10 cellular contexts compared by ENCODE assay signal in genomic region chr13:76745246-76746200, GRCh38.
DNase-seq lines count a peak whose midpoint lies in the region; ATAC-seq lines count a peak whose summit lies in the region.
"Had no signal": no experiment of that assay in that cellular context is flagged by ENCODE, and none has a peak within 500 bp of the region (broad histone marks: within the 10 kb centered on the region; RNA-seq: fewer than 3 reads in every experiment).

No MANE protein-coding gene starts in this region.

- H3K4me1 ChIP-seq in HAP-1 (no peaks in the 10 kb centered on the region), aorta (ENCODE audit: control insufficient read depth in 1 of 2, insufficient read depth in 2 of 2, low read length in 2 of 2) (no peaks in the 10 kb centered on the region)

- WGBS in aorta, 2 donors, result 54 to 67% methylated on average over 3 of the region's 3 CpGs

- H3K27me3 ChIP-seq in HAP-1 (ENCODE audit: low read depth) (no peaks in the 10 kb centered on the region), aorta (ENCODE audit: control insufficient read depth in 1 of 2, insufficient read depth in 2 of 2, low read length in 1 of 2) (no peaks in the 10 kb centered on the region)

- ATAC-seq in GM19455 (IDR thresholded peaks at IDR 0.05; ENCODE audit: unreplicated experiment), result peak; percentile 83
- ATAC-seq in HG03135 (IDR thresholded peaks at IDR 0.05; ENCODE audit: unreplicated experiment), result peak; percentile 86
- no peak for ATAC-seq in aorta (ENCODE audit: low FRiP score)
- ATAC-seq: stimulated activated effector memory CD8-positive, alpha-beta T cell treated with anti-CD3 and anti-CD28 coated beads, Interleukin-12 subunit alpha, Interleukin-12 subunit beta, amount 100 ng/mL, for 72 hours had no signal

- no peak overlapping the region for H3K4me3 ChIP-seq in HAP-1
- no peak overlapping the region for H3K4me3 ChIP-seq in aorta (ENCODE audit: low read length in 2 of 2)
- H3K4me3 ChIP-seq: dorsolateral prefrontal cortex had no signal

- intact Hi-C loops in aorta (cut with DNase I), result no loop called here

- no peak overlapping the region for H3K27ac ChIP-seq in aorta (ENCODE audit: low read depth in 1 of 2, low read length in 2 of 2)

- DNase-seq in AML-193 (lab: John Stamatoyannopoulos, UW) (peak; percentile 92 to 94), UCSD-AML1 (lab: John Stamatoyannopoulos, UW; ENCODE audit: unreplicated experiment) (peak; percentile 18), HAP-1 (ENCODE audit: low spot score in 2 of 2) (no peak), NCI-H2029 (lab: John Stamatoyannopoulos, UW) (no peak), aorta (no peak), DMS79 (lab: John Stamatoyannopoulos, UW) (no peak)
- DNase-seq: dorsolateral prefrontal cortex had no signal

- in situ Hi-C loops in HAP-1 (cut with MboI; ENCODE audit: low sequenced_read_pairs), result no loop called here

- H3K36me3 ChIP-seq in HAP-1 (replicated peaks) (no peaks in the 10 kb centered on the region), aorta (ENCODE audit: control insufficient read depth in 1 of 2, insufficient read depth in 2 of 2, low read length in 1 of 2) (no peaks in the 10 kb centered on the region)

- H3K9me3 ChIP-seq in HAP-1, result no peaks in the 10 kb centered on the region
- H3K9me3 ChIP-seq in aorta (ENCODE audit: control insufficient read depth, low read length), result peaks cover 8% of the 10 kb centered on the region

Comparison
In these comparisons a context has a peak if more than half of its experiments do, and no peak if none do; other contexts are left out.
1. DNase-seq: peak in AML-193 (2 of 2) and UCSD-AML1 (single experiment); none in HAP-1 (0 of 2), NCI-H2029 (single experiment), aorta (0 of 2) and DMS79 (single experiment).